In genomic region chr19:42284641-42285341, GRCh38 we compare ENCODE assay signal across 8 cellular contexts. TPM values are rescaled to one million over a fixed set of nuclear protein-coding genes. Genes with fewer than 3 reads are reported as not detected.
DNase-seq lines count a peak whose midpoint lies in the region; ATAC-seq and TF ChIP-seq lines count a peak whose summit lies in the region.

No MANE protein-coding gene starts in this region.

- no peaks in the 10 kb centered on the region for H3K27me3 ChIP-seq in vagina

- no peak for TF ChIP-seq POLR2A in vagina (IDR thresholded peaks at IDR 0.05)

- H3K27ac ChIP-seq in caudate nucleus (ENCODE audit: low read depth, low read length) (peak overlapping the region; percentile 93), mesodermal cell (ENCODE audit: low read depth, low read length, severe bottlenecking) (peak overlapping the region; percentile 41), vagina (peak overlapping the region; percentile 94)

- intact Hi-C loops in vagina (cut with DNase I) = no loop called here

- TF ChIP-seq CTCF in vagina (IDR thresholded peaks at IDR 0.05) = no peak

- H3K36me3 ChIP-seq in mesodermal cell (ENCODE audit: control insufficient read depth, insufficient read depth, low read length) = peaks cover 44% of the 10 kb centered on the region
- H3K36me3 ChIP-seq in vagina = peaks cover 0 to 28% of the 10 kb centered on the region in 2 donors

- H3K4me3 ChIP-seq in mesodermal cell (ENCODE audit: extremely low read depth, insufficient read depth, low read length, poor library complexity, severe bottlenecking) (peak overlapping the region; percentile 67), vagina (peak overlapping the region; percentile 66 to 90)

- WGBS in mesodermal cell (ENCODE audit: insufficient coverage in 2 of 2), 2 experiments = 2 to 3% methylated on average over 25 to 26 of the region's 33 CpGs

- DNase-seq in NCI-H748 (lab: John Stamatoyannopoulos, UW; ENCODE audit: unreplicated experiment) (peak; percentile 58), caudate nucleus (lab: John Stamatoyannopoulos, UW) (peak in 3 of 61 donors; percentile 18 to 40 (median 36)), vagina (ENCODE audit: extremely low spot score in 2 of 2) (no peak), NK-92 (lab: John Stamatoyannopoulos, UW; ENCODE audit: unreplicated experiment) (no peak)

- peak; percentile 4 for ATAC-seq in GM18519 (IDR thresholded peaks at IDR 0.05; ENCODE audit: low FRiP score, unreplicated experiment)
- no peak for ATAC-seq in HG02763 (IDR thresholded peaks at IDR 0.05; ENCODE audit: unreplicated experiment)
- ATAC-seq in GM21423 (IDR thresholded peaks at IDR 0.05; ENCODE audit: unreplicated experiment) = no peak

- H3K4me1 ChIP-seq in mesodermal cell (ENCODE audit: control insufficient read depth, insufficient read depth, low read length, poor library complexity, severe bottlenecking) = peaks cover 40% of the 10 kb centered on the region
- peaks cover 57% of the 10 kb centered on the region for H3K4me1 ChIP-seq in vagina

- H3K9me3 ChIP-seq in mesodermal cell (ENCODE audit: control insufficient read depth, low read length) = no peaks in the 10 kb centered on the region
- H3K9me3 ChIP-seq in vagina = no peaks in the 10 kb centered on the region

RNA-seq across cellular contexts. Expression of gene CIC, which starts 15.7 kb away (rescaled TPM):
- 42.9 TPM for polyA plus RNA-seq in mesodermal cell (2013, experiment 1 of 2)
- 37.1 TPM for polyA plus RNA-seq in mesodermal cell (2013, experiment 2 of 2)
- 36.1 TPM for total RNA-seq in vagina

RNA-seq across cellular contexts. Expression of gene PRR19, which starts 17.1 kb away (rescaled TPM):
- 0.77 TPM for polyA plus RNA-seq in mesodermal cell (2013, experiment 1 of 2)
- 0.76 TPM for polyA plus RNA-seq in mesodermal cell (2013, experiment 2 of 2)
- total RNA-seq in vagina = not detected

RNA-seq across cellular contexts. Expression of gene PAFAH1B3, which starts 17.6 kb away (rescaled TPM):
- polyA plus RNA-seq in mesodermal cell (2013, experiment 1 of 2) = 77.7 TPM
- polyA plus RNA-seq in mesodermal cell (2013, experiment 2 of 2) = 67.7 TPM
- 21.9 TPM for total RNA-seq in vagina

RNA-seq across cellular contexts. Expression of gene TMEM145, which starts 28.3 kb away (rescaled TPM):
- polyA plus RNA-seq in mesodermal cell (2013, experiment 1 of 2) = 0.33 TPM
- 0.25 TPM for polyA plus RNA-seq in mesodermal cell (2013, experiment 2 of 2)
- total RNA-seq in vagina = not detected

RNA-seq across cellular contexts. Expression of gene ERF, which starts 29.9 kb away (rescaled TPM):
- polyA plus RNA-seq in mesodermal cell (2013, experiment 1 of 2) = 89.7 TPM
- polyA plus RNA-seq in mesodermal cell (2013, experiment 2 of 2) = 85.3 TPM
- 44.7 TPM for total RNA-seq in vagina

Comparison
In these comparisons a context has a peak if more than half of its experiments do, and no peak if none do; other contexts are left out.
1. H3K27ac ChIP-seq: peak in every context shown above with its lines; median percentile 94 in vagina; 93 in caudate nucleus; 41 in mesodermal cell.